Comparison of ENCODE assay signal across 11 cellular contexts in genomic region chr11:132632641-132633124, GRCh38.
DNase-seq lines count a peak whose midpoint lies in the region.
"Had no signal": no experiment of that assay in that cellular context is flagged by ENCODE, and none has a peak within 500 bp of the region (broad histone marks: within the 10 kb centered on the region; RNA-seq: fewer than 3 reads in every experiment).

No MANE protein-coding gene starts in this region.

- peaks cover 12% of the 10 kb centered on the region for H3K4me1 ChIP-seq in adipocyte (ENCODE audit: control insufficient read depth, insufficient read depth, low read length)

- H3K4me3 Mint-ChIP-seq in activated naive CD4-positive, alpha-beta T cell treated with anti-CD3 and anti-CD28 coated beads, Interleukin-2, amount 10 ng/mL, durations not matched to agents 7 days and 5 days: no peak overlapping the region

- no peaks in the 10 kb centered on the region for H3K36me3 Mint-ChIP-seq in activated naive CD4-positive, alpha-beta T cell treated with anti-CD3 and anti-CD28 coated beads, Interleukin-2, amount 10 ng/mL, durations not matched to agents 7 days and 5 days

- H3K4me1 Mint-ChIP-seq in activated naive CD4-positive, alpha-beta T cell treated with anti-CD3 and anti-CD28 coated beads, Interleukin-2, amount 10 ng/mL, durations not matched to agents 7 days and 5 days: no peaks in the 10 kb centered on the region

- H3K27ac Mint-ChIP-seq in activated naive CD4-positive, alpha-beta T cell treated with anti-CD3 and anti-CD28 coated beads, Interleukin-2, amount 10 ng/mL, durations not matched to agents 7 days and 5 days: no peak overlapping the region

- DNase-seq in AG08396 (ENCODE audit: low spot score) (peak; percentile 76), HUDEP-2 (lab: John Stamatoyannopoulos, UW; ENCODE audit: unreplicated experiment in 76 of 76) (peak in 50 of 76 experiments; percentile 0 to 94 (median 56)), adipocyte (ENCODE audit: low read depth) (peak; percentile 86), iris pigment epithelial cell (ENCODE audit: low read depth) (peak; percentile 98), NCI-H524 (lab: John Stamatoyannopoulos, UW) (no peak), foreskin melanocyte (no peak)
- no peak for DNase-seq in activated naive CD4-positive, alpha-beta T cell treated with anti-CD3 and anti-CD28 coated beads, Interleukin-2, amount 10 ng/mL, durations not matched to agents 7 days and 5 days
- no peak for DNase-seq in activated CD4-positive, alpha-beta T cell treated with anti-CD3 and anti-CD28 coated beads, Interleukin-2, amount 50 U/mL, for 1 hour
- DNase-seq: activated gamma-delta T cell treated with Interleukin-2 at 50 U/mL for 16 hours; DND-41; stimulated activated naive CD4-positive, alpha-beta T cell had no signal

- CTCF ChIA-PET in activated naive CD4-positive, alpha-beta T cell treated with anti-CD3 and anti-CD28 coated beads, Interleukin-2, amount 10 ng/mL, durations not matched to agents 7 days and 5 days (lab: Charles Lee): no interaction called here

- no peaks in the 10 kb centered on the region for H3K9me3 ChIP-seq in adipocyte (ENCODE audit: control insufficient read depth, low read length)

- H3K27me3 ChIP-seq in adipocyte (replicated peaks; ENCODE audit: control insufficient read depth, insufficient read depth, low read length): no peaks in the 10 kb centered on the region

- no peaks in the 10 kb centered on the region for H3K36me3 ChIP-seq in adipocyte (ENCODE audit: control insufficient read depth, insufficient read depth, low read length, severe bottlenecking)

- peak overlapping the region; percentile 17 for H3K4me3 ChIP-seq in adipocyte (ENCODE audit: low read length)

- no peaks in the 10 kb centered on the region for H3K27me3 Mint-ChIP-seq in activated naive CD4-positive, alpha-beta T cell treated with anti-CD3 and anti-CD28 coated beads, Interleukin-2, amount 10 ng/mL, durations not matched to agents 7 days and 5 days

- H3K9ac ChIP-seq in adipocyte (ENCODE audit: low read length): no peak overlapping the region

- H3K9me3 Mint-ChIP-seq in activated naive CD4-positive, alpha-beta T cell treated with anti-CD3 and anti-CD28 coated beads, Interleukin-2, amount 10 ng/mL, durations not matched to agents 7 days and 5 days: peaks cover 6% of the 10 kb centered on the region

Comparison
In these comparisons a context has a peak if more than half of its experiments do, and no peak if none do; other contexts are left out.
1. DNase-seq: peak in AG08396 (single experiment), HUDEP-2 (50 of 76), adipocyte (single experiment) and iris pigment epithelial cell (single experiment); none in activated naive CD4-positive, alpha-beta T cell treated with anti-CD3 and anti-CD28 coated beads, Interleukin-2, amount 10 ng/mL, durations not matched to agents 7 days and 5 days (single experiment), activated CD4-positive, alpha-beta T cell treated with anti-CD3 and anti-CD28 coated beads, Interleukin-2, amount 50 U/mL, for 1 hour (single experiment), NCI-H524 (0 of 2) and foreskin melanocyte (single experiment).